ENCODE assay signal across 8 cellular contexts in genomic region chr14:20454645-20455354, GRCh38. TPM values are rescaled to one million over a fixed set of nuclear protein-coding genes. Genes with fewer than 3 reads are reported as not detected.
DNase-seq lines count a peak whose midpoint lies in the region; ATAC-seq and TF ChIP-seq lines count a peak whose summit lies in the region.

Gene APEX1, plus strand, starts transcription at chr14:20455226. Its CDS starts 420 bp downstream, at chr14:20455646.
Gene OSGEP, minus strand, starts transcription at chr14:20454812. Its CDS starts 129 bp downstream, at chr14:20454683.

- H3K27ac ChIP-seq in epithelial cell of prostate = peak within 1 kb of the TSS; percentile 92

- no peaks in the 10 kb centered on the region for H3K9me3 Mint-ChIP-seq in IgD-negative memory B cell

- H3K36me3 Mint-ChIP-seq in IgD-negative memory B cell = peaks cover 4% of the 10 kb centered on the region

- peaks cover 13% of the 10 kb centered on the region for H3K36me3 ChIP-seq in mucosa of descending colon (ENCODE audit: low read depth)

- H3K4me3 Mint-ChIP-seq in IgD-negative memory B cell = no peak within 1 kb of the TSS

- peak within 1 kb of the TSS; percentile 42 for H3K4me3 ChIP-seq in mucosa of descending colon

- H3K4me1 Mint-ChIP-seq in IgD-negative memory B cell = peaks cover under 1 to 28% (median 10%) of the 10 kb centered on the region in 3 donors

- no peaks in the 10 kb centered on the region for H3K9me3 ChIP-seq in mucosa of descending colon

- H3K4me1 ChIP-seq in mucosa of descending colon (ENCODE audit: low read depth) = peaks cover 25% of the 10 kb centered on the region

- DNase-seq in DMS 273 treated with DMSO at 0.1 percent for 48 hours (lab: John Stamatoyannopoulos, UW) = peak; percentile 96
- DNase-seq in OCI-M2 (lab: John Stamatoyannopoulos, UW; ENCODE audit: unreplicated experiment) = peak; percentile 96
- peak; percentile 93 for DNase-seq in activated T-cell treated with anti-CD3 and anti-CD28 coated beads for 48 hours (ENCODE audit: low read depth)
- DNase-seq in epithelial cell of prostate (ENCODE audit: low read depth, low spot score) = peak; percentile 94
- DNase-seq in mucosa of descending colon = peak; percentile 96 to 99 (median 99)
- DNase-seq in stimulated activated CD8-positive, alpha-beta memory T cell treated with anti-CD3 and anti-CD28 coated beads, Interleukin-4, amount 100 ng/mL, for 24 hours (ENCODE audit: low read depth) = peak; percentile 92

- intact Hi-C loops in mucosa of descending colon (cut with DNase I, micrococcal nuclease) = loop anchor here in 1 of 2 donors (2.0 kb wide), 1 partner anchor 42 kb away; the partner anchor contains the start of gene TEP1

- peak; percentile 84 for ATAC-seq in GM21529 (IDR thresholded peaks at IDR 0.05; ENCODE audit: unreplicated experiment)
- ATAC-seq in mucosa of descending colon = peak; percentile 93

- H3K27ac Mint-ChIP-seq in IgD-negative memory B cell = no peak within 1 kb of the TSS

- H3K27me3 Mint-ChIP-seq in IgD-negative memory B cell = no peaks in the 10 kb centered on the region

- no peak for TF ChIP-seq CTCF in mucosa of descending colon (IDR thresholded peaks at IDR 0.05)

RNA-seq across cellular contexts. Expression of gene APEX1, which starts in this region (rescaled TPM):
- 143 TPM for polyA plus RNA-seq in IgD-negative memory B cell
- 100 to 1,000 TPM in 1 of 3 donors, 10 to 100 TPM in 2; 83.9 to 115 (median 93.8) TPM for total RNA-seq in mucosa of descending colon

RNA-seq across cellular contexts. Expression of gene OSGEP, which starts in this region (rescaled TPM):
- polyA plus RNA-seq in IgD-negative memory B cell = 50.8 TPM
- 10 to 100 TPM; 32.7 to 52.0 (median 35.9) TPM for total RNA-seq in mucosa of descending colon

Comparison
In these comparisons a context has a peak if more than half of its experiments do, and no peak if none do; other contexts are left out.
1. Peak in every context shown above with its lines: DNase-seq, ATAC-seq, H3K4me3 ChIP-seq and H3K27ac ChIP-seq.